Comparison of ENCODE assay signal across 16 cellular contexts in genomic region chr19:33310606-33311325, GRCh38. TPM values are rescaled to one million over a fixed set of nuclear protein-coding genes. Genes with fewer than 3 reads are reported as not detected.
DNase-seq lines count a peak whose midpoint lies in the region; ATAC-seq and TF ChIP-seq lines count a peak whose summit lies in the region.
"Had no signal": no experiment of that assay in that cellular context is flagged by ENCODE, and none has a peak within 500 bp of the region (broad histone marks: within the 10 kb centered on the region; RNA-seq: fewer than 3 reads in every experiment).

No MANE protein-coding gene starts in this region.

- DNase-seq in NCI-H2171 (lab: John Stamatoyannopoulos, UW) (peak; percentile 70), esophagus squamous epithelium (lab: John Stamatoyannopoulos, UW) (no peak), neural progenitor cell (ENCODE audit: low spot score) (no peak), NCI-H2227 (lab: John Stamatoyannopoulos, UW; ENCODE audit: unreplicated experiment) (no peak), SK-N-SH (no peak), D341Med (ENCODE audit: low spot score) (no peak)
- DNase-seq: activated T-cell treated with anti-CD3 and anti-CD28 coated beads, Interleukin-2, amount 50 U/mL, for 24 hours; KG1; NCI-H1436 treated with DMSO at 0.1 percent for 48 hours; NCI-H774; nucleus accumbens; spleen had no signal

- ATAC-seq in HG02973 (IDR thresholded peaks at IDR 0.05; ENCODE audit: unreplicated experiment), result no peak

- H3K79me2 ChIP-seq in neural progenitor cell (ENCODE audit: low read depth) (no peaks in the 10 kb centered on the region), SK-N-SH (ENCODE audit: insufficient read depth) (no peaks in the 10 kb centered on the region)

- no peak overlapping the region for H3K27ac Mint-ChIP-seq in neural progenitor cell
- H3K27ac Mint-ChIP-seq: activated T-cell treated with anti-CD3 and anti-CD28 coated beads, Interleukin-2, amount 50 U/mL, for 24 hours had no signal

- H3K27ac ChIP-seq in C4-2B, result peak overlapping the region; percentile 94
- no peak overlapping the region for H3K27ac ChIP-seq in esophagus squamous epithelium
- H3K27ac ChIP-seq in neural progenitor cell, result no peak overlapping the region
- H3K27ac ChIP-seq in SK-N-SH (ENCODE audit: low read depth in 2 of 2, low read length in 1 of 2), result no peak overlapping the region
- H3K27ac ChIP-seq: adrenal gland, esophagus muscularis mucosa, spleen had no signal

- no peaks in the 10 kb centered on the region for H3F3A ChIP-seq in neural progenitor cell (ENCODE audit: low read depth)
- H3F3A ChIP-seq in SK-N-SH (replicated peaks; ENCODE audit: insufficient read depth), result no peaks in the 10 kb centered on the region

- H2AFZ ChIP-seq in neural progenitor cell (replicated peaks), result peak overlapping the region; percentile 77
- no peak overlapping the region for H2AFZ ChIP-seq in SK-N-SH (ENCODE audit: low read depth)

- no peaks in the 10 kb centered on the region for H3K36me3 Mint-ChIP-seq in neural progenitor cell

- POLR2A ChIA-PET in SK-N-SH (lab: Yijun Ruan, JAX), result no interaction called here

- 45 to 48% methylated on average over 15 of the region's 18 CpGs for WGBS in esophagus squamous epithelium, 2 donors
- 71% methylated on average over 16 of the region's 18 CpGs for WGBS in SK-N-SH (ENCODE audit: low lambda C conversion rate)

- no peak overlapping the region for H3K4me3 Mint-ChIP-seq in neural progenitor cell
- H3K4me3 Mint-ChIP-seq: activated T-cell treated with anti-CD3 and anti-CD28 coated beads, Interleukin-2, amount 50 U/mL, for 24 hours had no signal

- intact Hi-C loops in esophagus squamous epithelium (cut with DNase I), result no loop called here

- H3K36me3 ChIP-seq in esophagus squamous epithelium (no peaks in the 10 kb centered on the region), neural progenitor cell (no peaks in the 10 kb centered on the region), SK-N-SH (replicated peaks in 1 of 2; ENCODE audit: control insufficient read depth in 1 of 2, insufficient read depth in 2 of 2, low read length in 1 of 2) (no peaks in the 10 kb centered on the region)
- H3K36me3 ChIP-seq: adrenal gland, esophagus muscularis mucosa, spleen had no signal

- no peaks in the 10 kb centered on the region for H3K9me2 ChIP-seq in SK-N-SH

- H3K4me2 ChIP-seq in neural progenitor cell, result no peak overlapping the region
- H3K4me2 ChIP-seq in SK-N-SH, result no peak overlapping the region

- H3K9ac ChIP-seq in neural progenitor cell (no peak overlapping the region), SK-N-SH (no peak overlapping the region)

- TF ChIP-seq POLR2A in esophagus squamous epithelium (IDR thresholded peaks at IDR 0.05), result no peak

- H4K20me1 ChIP-seq in neural progenitor cell (ENCODE audit: low read depth), result no peaks in the 10 kb centered on the region
- H4K20me1 ChIP-seq in SK-N-SH (ENCODE audit: insufficient read depth), result no peaks in the 10 kb centered on the region

- no peak for TF ChIP-seq RAD21 in SK-N-SH (IDR thresholded peaks at IDR 0.05; ENCODE audit: low read length)

- peaks cover 0 to 23% (median 0%) of the 10 kb centered on the region in 4 donors for H3K27me3 ChIP-seq in esophagus squamous epithelium
- no peaks in the 10 kb centered on the region for H3K27me3 ChIP-seq in neural progenitor cell
- no peaks in the 10 kb centered on the region for H3K27me3 ChIP-seq in SK-N-SH (ENCODE audit: insufficient read depth)
- H3K27me3 ChIP-seq: adrenal gland had no signal

- CTCF ChIA-PET in SK-N-SH (lab: Yijun Ruan, JAX), result interaction anchor here (1.0 to 2.3 kb wide), 7 partner anchors 8 to 467 kb away, joined by 3 to 6 read pairs (median 4); partner anchors contain the start of genes CEBPA and CEBPG

- H3K4me1 Mint-ChIP-seq in neural progenitor cell, result no peaks in the 10 kb centered on the region

- no peaks in the 10 kb centered on the region for H3K9me3 Mint-ChIP-seq in neural progenitor cell
- H3K9me3 Mint-ChIP-seq: activated T-cell treated with anti-CD3 and anti-CD28 coated beads, Interleukin-2, amount 50 U/mL, for 24 hours had no signal

- peaks cover 0 to 19% (median 2%) of the 10 kb centered on the region in 3 donors for H3K4me1 ChIP-seq in esophagus squamous epithelium
- H3K4me1 ChIP-seq in neural progenitor cell, result peaks cover 4% of the 10 kb centered on the region
- H3K4me1 ChIP-seq in SK-N-SH (ENCODE audit: control insufficient read depth in 1 of 2, insufficient read depth in 2 of 2, low read depth in 1 of 2, low read length in 1 of 2), result no peaks in the 10 kb centered on the region
- H3K4me1 ChIP-seq: adrenal gland, esophagus muscularis mucosa, spleen had no signal

- H3K9me3 ChIP-seq in esophagus squamous epithelium (no peaks in the 10 kb centered on the region), neural progenitor cell (ENCODE audit: low read depth) (no peaks in the 10 kb centered on the region), SK-N-SH (no peaks in the 10 kb centered on the region)
- H3K9me3 ChIP-seq: adrenal gland, esophagus muscularis mucosa had no signal

- TF ChIP-seq EP300 in SK-N-SH (IDR thresholded peaks at IDR 0.05; ENCODE audit: borderline replicate concordance in 1 of 2, low read depth in 1 of 2, low read length in 1 of 2), result no peak

- TF ChIP-seq CTCF in C4-2B (conservative IDR thresholded peaks at IDR 0.05), result no peak
- peak in 4 of 6 experiments; percentile 12 to 29 (median 16) for TF ChIP-seq CTCF in esophagus squamous epithelium (IDR thresholded peaks at IDR 0.05)
- no peak for TF ChIP-seq CTCF in neural progenitor cell (IDR thresholded peaks at IDR 0.05)
- no peak for TF ChIP-seq CTCF in SK-N-SH (IDR thresholded peaks at IDR 0.05)

- no peak overlapping the region for H3K4me3 ChIP-seq in esophagus squamous epithelium
- H3K4me3 ChIP-seq in neural progenitor cell, result no peak overlapping the region
- H3K4me3 ChIP-seq in SK-N-SH (ENCODE audit: low read depth in 2 of 2, low read length in 1 of 2), result no peak overlapping the region
- H3K4me3 ChIP-seq: adrenal gland, esophagus muscularis mucosa, spleen had no signal

- H3K27me3 Mint-ChIP-seq in neural progenitor cell (ENCODE audit: insufficient read depth, low read depth), result peaks cover 8% of the 10 kb centered on the region

TF ChIP-seq in SK-N-SH, 30 proteins besides CTCF, POLR2A, EP300 and RAD21 (continues in another document):
- TF ChIP-seq TEAD4 (IDR thresholded peaks at IDR 0.05; ENCODE audit: borderline replicate concordance, insufficient read depth) (no peak), MAX (IDR thresholded peaks at IDR 0.05; ENCODE audit: low read depth) (no peak), REST (IDR thresholded peaks at IDR 0.05; ENCODE audit: low read depth, low read length) (no peak), FOXM1 (IDR thresholded peaks at IDR 0.05; ENCODE audit: low read depth) (no peak), USF2 (IDR thresholded peaks at IDR 0.05; ENCODE audit: borderline replicate concordance, low read depth, low read length) (no peak)

RNA-seq across cellular contexts. Expression of gene CEBPA, which starts 8.4 kb away (rescaled TPM):
- total RNA-seq in esophagus squamous epithelium (10 to 100 TPM; 27.1 to 33.5 (median 31.5) TPM), neural progenitor cell (ENCODE audit: low replicate concordance) (0.71 and 2.9 TPM in 2 replicates)
- polyA plus RNA-seq in SK-N-SH (2012; rRNA removed), result 0.06 and 0.15 TPM in 2 replicates
- polyA plus RNA-seq in SK-N-SH (2012; cell fraction: cytosol; rRNA removed), result 0.08 and 0.12 TPM in 2 replicates
- 0.04 and 0.10 TPM in 2 replicates for polyA plus RNA-seq in SK-N-SH (2012; cell fraction: nucleus; rRNA removed)

Comparison
In these comparisons a context has a peak if more than half of its experiments do, and no peak if none do; other contexts are left out.
1. CTCF ChIP-seq: peak in esophagus squamous epithelium (4 of 6); none in C4-2B (single experiment), neural progenitor cell (single experiment) and SK-N-SH (single experiment).